9 cellular contexts compared by ENCODE assay signal in the genomic region with DNA sequence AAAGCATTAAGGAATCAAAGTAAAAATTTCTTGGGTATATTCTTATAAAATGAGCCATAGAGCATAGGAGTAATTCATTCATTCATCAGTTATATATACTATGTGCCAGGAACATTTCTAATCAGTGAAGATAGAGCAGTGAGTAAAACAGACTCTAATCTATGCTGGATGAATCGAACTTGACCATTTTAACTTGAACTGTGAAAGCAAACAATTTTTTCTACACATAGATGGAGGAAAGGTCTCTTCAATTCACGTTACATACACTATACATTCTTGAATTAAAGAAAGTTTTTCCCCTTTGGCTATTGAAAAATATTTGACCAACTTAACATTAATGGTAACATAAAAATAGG. TPM values are rescaled to one million over a fixed set of nuclear protein-coding genes. Genes with fewer than 3 reads are reported as not detected.
DNase-seq lines count a peak whose midpoint lies in the region; ATAC-seq and TF ChIP-seq lines count a peak whose summit lies in the region.
"Had no signal": no experiment of that assay in that cellular context is flagged by ENCODE, and none has a peak within 500 bp of the region (broad histone marks: within the 10 kb centered on the region; RNA-seq: fewer than 3 reads in every experiment).

No MANE protein-coding gene starts in this region.

- H3K27ac ChIP-seq in heart left ventricle (peak overlapping the region in 5 of 12 donors; percentile 92 to 97 (median 96)), ascending aorta (peak overlapping the region; percentile 92 to 98), lower lobe of right lung (peak overlapping the region; percentile 94), upper lobe of right lung (no peak overlapping the region)

- ATAC-seq in heart left ventricle (no peak), lower lobe of right lung (no peak), upper lobe of right lung (no peak)

- intact Hi-C loops in heart left ventricle (cut with DNase I) (loop anchor here in 5 of 10 donors (5.0 to 10.0 kb wide), 5 partner anchors 35 to 362 kb away; a partner anchor contains a TSS), cardiac septum (cut with DNase I) (loop anchor here (5.0 kb wide), 2 partner anchors 50 to 95 kb away; a partner anchor contains a TSS), ascending aorta (cut with DNase I) (loop anchor here (5.0 kb wide), 1 partner anchor 185 kb away; a partner anchor contains a TSS), lower lobe of right lung (cut with DNase I) (no loop called here), upper lobe of right lung (cut with DNase I) (no loop called here)

- no peak for TF ChIP-seq POLR2A in heart left ventricle (IDR thresholded peaks at IDR 0.05)

- 32 to 42% (median 37%) methylated on average over 2 of the region's 2 CpGs for WGBS in heart left ventricle, 4 donors

- no peak for DNase-seq in heart left ventricle
- DNase-seq in cardiac septum (ENCODE audit: low spot score), result no peak
- no peak for DNase-seq in ascending aorta (ENCODE audit: low spot score in 2 of 2)
- no peak for DNase-seq in lower lobe of right lung
- no peak for DNase-seq in upper lobe of right lung
- DNase-seq in KG1 (lab: John Stamatoyannopoulos, UW), result no peak
- no peak for DNase-seq in T1000 (lab: John Stamatoyannopoulos, UW)
- no peak for DNase-seq in NCI-H2029 treated with DMSO at 0.1 percent for 48 hours (lab: John Stamatoyannopoulos, UW)
- DNase-seq: NCI-H1417 treated with DMSO at 0.1 percent for 48 hours had no signal

- H3K9me3 ChIP-seq in heart left ventricle (no peaks in the 10 kb centered on the region), ascending aorta (no peaks in the 10 kb centered on the region), lower lobe of right lung (no peaks in the 10 kb centered on the region), upper lobe of right lung (no peaks in the 10 kb centered on the region)

- TF ChIP-seq CTCF in heart left ventricle (IDR thresholded peaks at IDR 0.05), result no peak
- TF ChIP-seq CTCF in ascending aorta (IDR thresholded peaks at IDR 0.05), result no peak
- no peak for TF ChIP-seq CTCF in lower lobe of right lung (IDR thresholded peaks at IDR 0.05)
- TF ChIP-seq CTCF in upper lobe of right lung (IDR thresholded peaks at IDR 0.05), result no peak

- peaks cover 3 to 61% (median 52%) of the 10 kb centered on the region in 12 donors for H3K4me1 ChIP-seq in heart left ventricle
- H3K4me1 ChIP-seq in ascending aorta, result peaks cover 4 to 26% of the 10 kb centered on the region in 2 donors
- peaks cover 53% of the 10 kb centered on the region for H3K4me1 ChIP-seq in lower lobe of right lung
- peaks cover 45% of the 10 kb centered on the region for H3K4me1 ChIP-seq in upper lobe of right lung

- H3K27me3 ChIP-seq in heart left ventricle, result no peaks in the 10 kb centered on the region
- no peaks in the 10 kb centered on the region for H3K27me3 ChIP-seq in ascending aorta
- no peaks in the 10 kb centered on the region for H3K27me3 ChIP-seq in lower lobe of right lung (ENCODE audit: low read depth)
- no peaks in the 10 kb centered on the region for H3K27me3 ChIP-seq in upper lobe of right lung

- peak overlapping the region in 11 of 12 donors; percentile 82 to 99 (median 95) for H3K4me3 ChIP-seq in heart left ventricle
- H3K4me3 ChIP-seq in ascending aorta, result peak overlapping the region; percentile 97 to 99
- peak overlapping the region; percentile 92 for H3K4me3 ChIP-seq in lower lobe of right lung
- peak overlapping the region; percentile 86 for H3K4me3 ChIP-seq in upper lobe of right lung

- peaks cover 0 to 3% (median 0%) of the 10 kb centered on the region in 9 donors for H3K36me3 ChIP-seq in heart left ventricle
- H3K36me3 ChIP-seq in ascending aorta, result no peaks in the 10 kb centered on the region
- H3K36me3 ChIP-seq in lower lobe of right lung, result no peaks in the 10 kb centered on the region
- H3K36me3 ChIP-seq in upper lobe of right lung, result no peaks in the 10 kb centered on the region

RNA-seq across cellular contexts. Expression of a gene that starts 1.6 kb away (rescaled TPM):
- total RNA-seq in heart left ventricle, result 10 to 100 TPM; 11.2 to 21.0 (median 14.6) TPM
- polyA plus RNA-seq in heart left ventricle, result 10 to 100 TPM in 1 of 2 donors, 1 to 10 TPM in 1; 5.8 to 11.8 TPM
- 10.3 TPM for total RNA-seq in cardiac septum
- total RNA-seq in ascending aorta, result 49.2 TPM
- 19.7 TPM for total RNA-seq in lower lobe of right lung
- total RNA-seq in upper lobe of right lung, result 20.2 TPM

RNA-seq across cellular contexts. Expression of a gene that starts 11.7 kb away (rescaled TPM):
- 1 to 10 TPM in 2 of 9 donors, under 1 TPM in 6, not detected in 1; 0.28 to 2.0 (median 0.69) TPM for total RNA-seq in heart left ventricle
- polyA plus RNA-seq in heart left ventricle, result 1 to 10 TPM in 1 of 2 donors, under 1 TPM in 1; 0.24 to 1.4 TPM
- 0.57 TPM for total RNA-seq in cardiac septum
- not detected for total RNA-seq in ascending aorta
- 0.65 TPM for total RNA-seq in lower lobe of right lung
- 0.58 TPM for total RNA-seq in upper lobe of right lung

Comparison
In these comparisons a context has a peak if more than half of its experiments do, and no peak if none do; other contexts are left out.
1. intact Hi-C loops: an anchor here in cardiac septum (5.0 kb wide) and ascending aorta (5.0 kb wide); none called in lower lobe of right lung and upper lobe of right lung.